ENCODE assay signal across 12 cellular contexts in genomic region chr7:150586068-150586777, GRCh38. TPM values are rescaled to one million over a fixed set of nuclear protein-coding genes. Genes with fewer than 3 reads are reported as not detected.
DNase-seq lines count a peak whose midpoint lies in the region; ATAC-seq and TF ChIP-seq lines count a peak whose summit lies in the region.
"Had no signal": no experiment of that assay in that cellular context is flagged by ENCODE, and none has a peak within 500 bp of the region (broad histone marks: within the 10 kb centered on the region; RNA-seq: fewer than 3 reads in every experiment).

No MANE protein-coding gene starts in this region.

- H3K27me3 Mint-ChIP-seq in activated CD8-positive, alpha-beta memory T cell treated with anti-CD3 and anti-CD28 coated beads, Interleukin-2, amount 10 ng/mL, durations not matched to agents 7 days and 5 days, result no peaks in the 10 kb centered on the region
- no peaks in the 10 kb centered on the region for H3K27me3 Mint-ChIP-seq in activated CD8-positive, alpha-beta T cell treated with anti-CD3 and anti-CD28 coated beads for 36 hours

- POLR2A ChIA-PET in activated CD8-positive, alpha-beta T cell treated with anti-CD3 and anti-CD28 coated beads for 36 hours (lab: Charles Lee), result interaction anchor here (0.6 to 1.3 kb wide), 7 partner anchors 17 to 134 kb away, joined by 3 to 4 read pairs (median 3); partner anchors contain the start of gene GIMAP7

- 48% methylated on average over 4 of the region's 4 CpGs for WGBS in suprapubic skin

- no peak overlapping the region for H3K4me3 Mint-ChIP-seq in activated CD8-positive, alpha-beta memory T cell treated with anti-CD3 and anti-CD28 coated beads, Interleukin-2, amount 10 ng/mL, durations not matched to agents 7 days and 5 days
- peak overlapping the region; percentile 3 for H3K4me3 Mint-ChIP-seq in activated CD8-positive, alpha-beta T cell treated with anti-CD3 and anti-CD28 coated beads for 36 hours

- TF ChIP-seq POLR2A in suprapubic skin (IDR thresholded peaks at IDR 0.05) (no peak), erythroblast (IDR thresholded peaks at IDR 0.05; ENCODE audit: low read length) (no peak)

- peaks cover 5% of the 10 kb centered on the region for H3K4me1 ChIP-seq in suprapubic skin
- H3K4me1 ChIP-seq: tibial artery had no signal

- peaks cover 16% of the 10 kb centered on the region for H3K9me3 Mint-ChIP-seq in activated CD8-positive, alpha-beta memory T cell treated with anti-CD3 and anti-CD28 coated beads, Interleukin-2, amount 10 ng/mL, durations not matched to agents 7 days and 5 days (ENCODE audit: low read depth)
- peaks cover 43% of the 10 kb centered on the region for H3K9me3 Mint-ChIP-seq in activated CD8-positive, alpha-beta T cell treated with anti-CD3 and anti-CD28 coated beads for 36 hours

- TF ChIP-seq CTCF in activated CD8-positive, alpha-beta T cell treated with anti-CD3 and anti-CD28 coated beads for 36 hours (IDR thresholded peaks at IDR 0.05), result no peak
- TF ChIP-seq CTCF in suprapubic skin (IDR thresholded peaks at IDR 0.05) (no peak), dorsolateral prefrontal cortex (IDR thresholded peaks at IDR 0.05 in 54 of 56, conservative IDR thresholded peaks at IDR 0.05 in 2 of 56; ENCODE audit: low read depth in 1 of 56, partially characterized antibody in 56 of 56) (no peak)

- no peak for TF ChIP-seq EP300 in suprapubic skin (IDR thresholded peaks at IDR 0.05)

- intact Hi-C loops in activated CD8-positive, alpha-beta T cell treated with anti-CD3 and anti-CD28 coated beads for 36 hours (cut with micrococcal nuclease), result no loop called here
- intact Hi-C loops in left colon (cut with DNase I, micrococcal nuclease), result no loop called here
- intact Hi-C loops in dorsolateral prefrontal cortex (cut with DNase I), result no loop called here

- H3K4me3 ChIP-seq in suprapubic skin, result no peak overlapping the region
- H3K4me3 ChIP-seq in dorsolateral prefrontal cortex, result no peak overlapping the region
- H3K4me3 ChIP-seq: tibial artery had no signal

- H3K27ac ChIP-seq in suprapubic skin, result peak overlapping the region; percentile 68
- H3K27ac ChIP-seq in dorsolateral prefrontal cortex, result peak overlapping the region in 28 of 59 donors; percentile 0 to 71 (median 38)
- H3K27ac ChIP-seq: brain microvascular endothelial cell, tibial artery had no signal

- H3K27me3 ChIP-seq in suprapubic skin (no peaks in the 10 kb centered on the region), dorsolateral prefrontal cortex (peaks cover 0 to 6% (median 0%) of the 10 kb centered on the region in 45 donors)
- H3K27me3 ChIP-seq: brain microvascular endothelial cell, tibial artery had no signal

- H3K36me3 ChIP-seq in suprapubic skin, result no peaks in the 10 kb centered on the region
- H3K36me3 ChIP-seq: brain microvascular endothelial cell, tibial artery had no signal

- H3K4me1 Mint-ChIP-seq in activated CD8-positive, alpha-beta memory T cell treated with anti-CD3 and anti-CD28 coated beads, Interleukin-2, amount 10 ng/mL, durations not matched to agents 7 days and 5 days, result peaks cover 23% of the 10 kb centered on the region
- H3K4me1 Mint-ChIP-seq in activated CD8-positive, alpha-beta T cell treated with anti-CD3 and anti-CD28 coated beads for 36 hours (ENCODE audit: low read depth), result peaks cover 42% of the 10 kb centered on the region

- no peaks in the 10 kb centered on the region for H3K9me3 ChIP-seq in suprapubic skin

- H3K36me3 Mint-ChIP-seq in activated CD8-positive, alpha-beta memory T cell treated with anti-CD3 and anti-CD28 coated beads, Interleukin-2, amount 10 ng/mL, durations not matched to agents 7 days and 5 days, result peaks cover 38% of the 10 kb centered on the region
- peaks cover 18% of the 10 kb centered on the region for H3K36me3 Mint-ChIP-seq in activated CD8-positive, alpha-beta T cell treated with anti-CD3 and anti-CD28 coated beads for 36 hours (ENCODE audit: low read depth)

- H3K27ac Mint-ChIP-seq in activated CD8-positive, alpha-beta memory T cell treated with anti-CD3 and anti-CD28 coated beads, Interleukin-2, amount 10 ng/mL, durations not matched to agents 7 days and 5 days, result peak overlapping the region; percentile 77
- peak overlapping the region; percentile 75 for H3K27ac Mint-ChIP-seq in activated CD8-positive, alpha-beta T cell treated with anti-CD3 and anti-CD28 coated beads for 36 hours

- peak; percentile 61 for ATAC-seq in activated CD8-positive, alpha-beta memory T cell treated with anti-CD3 and anti-CD28 coated beads, Interleukin-2, amount 10 ng/mL, durations not matched to agents 7 days and 5 days
- peak; percentile 82 for ATAC-seq in activated CD8-positive, alpha-beta T cell treated with anti-CD3 and anti-CD28 coated beads for 36 hours
- peak; percentile 60 for ATAC-seq in left colon

- DNase-seq in activated CD8-positive, alpha-beta memory T cell treated with anti-CD3 and anti-CD28 coated beads, Interleukin-2, amount 10 ng/mL, durations not matched to agents 7 days and 5 days, result no peak
- no peak for DNase-seq in activated CD8-positive, alpha-beta memory T cell treated with anti-CD3 and anti-CD28 coated beads for 24 hours
- DNase-seq in activated CD8-positive, alpha-beta T cell treated with anti-CD3 and anti-CD28 coated beads for 36 hours, result peak; percentile 49
- no peak for DNase-seq in left colon
- DNase-seq in suprapubic skin (ENCODE audit: low spot score in 2 of 2), result no peak
- no peak for DNase-seq in NCI-H226
- no peak for DNase-seq in dorsolateral prefrontal cortex
- no peak for DNase-seq in erythroblast (lab: John Stamatoyannopoulos, UW)
- DNase-seq: activated CD4-positive, alpha-beta T cell treated with anti-CD3 and anti-CD28 coated beads for 1 hour; brain microvascular endothelial cell; midbrain; tibial artery had no signal

- CTCF ChIA-PET in activated CD8-positive, alpha-beta memory T cell treated with anti-CD3 and anti-CD28 coated beads, Interleukin-2, amount 10 ng/mL, durations not matched to agents 7 days and 5 days (lab: Charles Lee), result interaction anchor here (0.6 to 1.4 kb wide), 3 partner anchors 16 to 130 kb away, joined by 3 read pairs; partner anchors contain the start of gene GIMAP1
- CTCF ChIA-PET in activated CD8-positive, alpha-beta T cell treated with anti-CD3 and anti-CD28 coated beads for 36 hours (lab: Charles Lee), result interaction anchor here (1.0 kb wide), 1 partner anchor 47 kb away, joined by 3 read pairs; no protein-coding TSS in a partner anchor

RNA-seq across cellular contexts. Expression of gene GIMAP4, which starts 19.0 kb away (rescaled TPM):
- 100 to 1,000 TPM in 1 of 2 experiments, 10 to 100 TPM in 1; 60.5 to 145 TPM for total RNA-seq in activated CD8-positive, alpha-beta memory T cell treated with anti-CD3 and anti-CD28 coated beads, Interleukin-2, amount 10 ng/mL, durations not matched to agents 7 days and 5 days
- total RNA-seq in activated CD8-positive, alpha-beta T cell treated with anti-CD3 and anti-CD28 coated beads for 36 hours, result 10 to 100 TPM; 88.3 to 97.8 TPM
- total RNA-seq in left colon, result 10 to 100 TPM in 1 of 2 donors, 1 to 10 TPM in 1; 8.4 to 16.2 TPM
- 10 to 100 TPM in 2 of 4 donors, 1 to 10 TPM in 2; 6.5 to 12.5 (median 9.3) TPM for total RNA-seq in suprapubic skin
- total RNA-seq in dorsolateral prefrontal cortex, result 10 to 100 TPM in 113 of 120 experiments, 1 to 10 TPM in 7; 7.2 to 40.3 (median 15.1) TPM

RNA-seq across cellular contexts. Expression of gene GIMAP6, which starts 46.0 kb away (rescaled TPM):
- 10 to 100 TPM; 54.6 to 65.0 TPM for total RNA-seq in activated CD8-positive, alpha-beta memory T cell treated with anti-CD3 and anti-CD28 coated beads, Interleukin-2, amount 10 ng/mL, durations not matched to agents 7 days and 5 days
- total RNA-seq in activated CD8-positive, alpha-beta T cell treated with anti-CD3 and anti-CD28 coated beads for 36 hours, result 10 to 100 TPM; 21.2 to 21.5 TPM
- 1 to 10 TPM; 6.4 to 8.5 TPM for total RNA-seq in left colon
- 10 to 100 TPM in 2 of 4 donors, 1 to 10 TPM in 2; 4.1 to 16.8 (median 10.4) TPM for total RNA-seq in suprapubic skin
- 10 to 100 TPM in 26 of 120 experiments, 1 to 10 TPM in 94; 3.1 to 19.7 (median 7.4) TPM for total RNA-seq in dorsolateral prefrontal cortex
